8 cellular contexts compared by ENCODE assay signal in genomic region chr9:111631071-111631971, GRCh38. TPM values are rescaled to one million over a fixed set of nuclear protein-coding genes. Genes with fewer than 3 reads are reported as not detected.
A peak's percentile ranks its signal among the peaks of the same experiment; 100 is the strongest.
DNase-seq lines count a peak whose midpoint lies in the region; ATAC-seq, FAIRE-seq and TF ChIP-seq lines count a peak whose summit lies in the region.

TSS of gene DNAJC25 (plus strand) at chr9:111631334. CDS start at chr9:111631408, 74 bp downstream.

- TF ChIP-seq EP300 in sigmoid colon (IDR thresholded peaks at IDR 0.05) = no peak

- TF ChIP-seq POLR2A in GM18526 (IDR thresholded peaks at IDR 0.05; ENCODE audit: extremely low read depth, insufficient read length) (peak; percentile 100), body of pancreas (IDR thresholded peaks at IDR 0.05) (peak; percentile 98 to 100 (median 99)), sigmoid colon (IDR thresholded peaks at IDR 0.05) (peak; percentile 86 to 87)

- H3K36me3 ChIP-seq in body of pancreas (replicated peaks in 1 of 2; ENCODE audit: insufficient read depth in 1 of 2, low read depth in 2 of 2) (no peaks in the 10 kb centered on the region), sigmoid colon (no peaks in the 10 kb centered on the region)

- FAIRE-seq in TTC549 (lab: Jason Lieb, UNC) = peak; percentile 57

- H3K4me3 ChIP-seq in body of pancreas (peak within 1 kb of the TSS; percentile 67 to 91), sigmoid colon (peak within 1 kb of the TSS; percentile 82 to 97 (median 88))

- 0 to 1% methylated on average over 29 to 87 of the region's 88 CpGs for WGBS in body of pancreas, 2 donors
- 0% methylated on average over 88 of the region's 88 CpGs for WGBS in sigmoid colon, 2 donors

- intact Hi-C loops in body of pancreas (cut with DNase I) = no loop called here
- intact Hi-C loops in sigmoid colon (cut with DNase I) = loop anchor here (10.0 kb wide), 1 partner anchor 443 kb away; no protein-coding TSS in a partner anchor

- ATAC-seq in HG03064 (IDR thresholded peaks at IDR 0.05; ENCODE audit: low read depth, unreplicated experiment) (peak; percentile 98), body of pancreas (peak; percentile 98)

- H3K9me3 ChIP-seq in body of pancreas = peaks cover 0 to 3% (median 0%) of the 10 kb centered on the region in 3 donors
- H3K9me3 ChIP-seq in sigmoid colon = no peaks in the 10 kb centered on the region

- H3K27ac ChIP-seq in body of pancreas = peak within 1 kb of the TSS; percentile 79 to 95 (median 93)
- H3K27ac ChIP-seq in sigmoid colon = peak within 1 kb of the TSS; percentile 91 to 94 (median 92)

- TF ChIP-seq CTCF in body of pancreas (IDR thresholded peaks at IDR 0.05) (peak in 1 of 7 experiments; percentile 9), sigmoid colon (IDR thresholded peaks at IDR 0.05) (no peak)

- DNase-seq in A172 (ENCODE audit: low spot score) = peak; percentile 98
- peak; percentile 86 for DNase-seq in NCI-H2107 (lab: John Stamatoyannopoulos, UW)
- DNase-seq in body of pancreas = peak; percentile 97 to 99 (median 98)
- DNase-seq in iPS DF 4.7 (ENCODE audit: extremely low read depth, low spot score) = peak; percentile 96
- peak; percentile 98 for DNase-seq in sigmoid colon

- H3K27me3 ChIP-seq in body of pancreas = no peaks in the 10 kb centered on the region
- no peaks in the 10 kb centered on the region for H3K27me3 ChIP-seq in sigmoid colon

- H3K4me1 ChIP-seq in body of pancreas (peaks cover 40% of the 10 kb centered on the region), sigmoid colon (peaks cover 0 to 35% (median 25%) of the 10 kb centered on the region in 4 donors)

RNA-seq across cellular contexts. Expression of gene DNAJC25, which starts in this region (rescaled TPM):
- total RNA-seq in A172 (2014; rRNA removed; shearing (Covaris generic)) = 7.0 and 8.7 TPM in 2 replicates
- total RNA-seq in body of pancreas (10 to 100 TPM in 1 of 2 donors, 1 to 10 TPM in 1; 4.2 to 21.1 TPM), sigmoid colon (10 to 100 TPM in 1 of 4 donors, 1 to 10 TPM in 3; 7.4 to 11.5 (median 9.1) TPM)
- polyA plus RNA-seq in sigmoid colon = 1 to 10 TPM; 1.8 to 5.7 (median 3.5) TPM

Comparison
In these comparisons a context has a peak if more than half of its experiments do, and no peak if none do; other contexts are left out.
1. Peak in every context shown above with its lines: DNase-seq, ATAC-seq, H3K4me3 ChIP-seq and H3K27ac ChIP-seq.